ENCODE assay signal across 23 cellular contexts in genomic region chr14:54933006-54933405, GRCh38.
"Had no signal": no experiment of that assay in that cellular context is flagged by ENCODE, and none has a peak within 500 bp of the region (broad histone marks: within the 10 kb centered on the region; RNA-seq: fewer than 3 reads in every experiment).

No MANE protein-coding gene starts in this region.

- ATAC-seq: Panc1, PC-3, T-cell had no signal

- H3K9me3 ChIP-seq: SK-N-SH had no signal

- H3K27ac ChIP-seq: HL-60, KMS-11, RWPE1 had no signal

- FAIRE-seq: HTR-8/SVneo had no signal

- H3K4me2 ChIP-seq: KMS-11, SK-N-SH had no signal

- H3K9ac ChIP-seq: KMS-11, SK-N-SH had no signal

- DNase-seq: NCI-H1092; NCI-H1105 treated with DMSO at 0.1 percent for 48 hours; NCI-H1417 treated with DMSO at 0.1 percent for 48 hours; NCI-H146; NCI-H1694 treated with DMSO at 0.1 percent for 48 hours; NCI-H1930; NCI-H2081; NCI-H2107; NCI-H2227 treated with DMSO at 0.1 percent for 48 hours; NCI-H524; NCI-H526 treated with DMSO at 0.1 percent for 48 hours; NCI-H748 treated with DMSO at 0.1 percent for 48 hours; NK-92 treated with Interleukin-12 subunit alpha and Interleukin-12 subunit beta, amount 100 ng/mL, for 24 hours; PC-3; SHP77; SK-N-SH; SW 1271; T-cell had no signal
